Comparison of ENCODE assay signal across 13 cellular contexts in the genomic region with DNA sequence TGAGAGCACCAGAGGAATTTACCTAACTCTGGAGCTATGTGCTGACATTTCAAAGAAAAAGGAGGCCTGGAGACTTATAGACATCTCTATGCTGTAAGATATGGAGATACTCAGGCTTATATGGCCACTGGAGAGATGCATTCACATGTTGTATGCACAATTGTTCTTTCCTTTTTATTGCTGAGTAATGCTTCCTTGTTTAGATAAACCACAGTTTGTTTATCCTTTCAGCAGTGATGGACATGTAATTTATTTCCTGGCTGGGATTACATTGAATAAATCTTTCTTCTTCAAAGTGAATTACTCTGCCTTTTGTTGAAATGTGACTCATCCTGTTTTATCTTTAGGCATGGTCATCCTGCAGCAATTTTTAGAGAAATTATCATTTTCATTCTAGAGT.
DNase-seq lines count a peak whose midpoint lies in the region; TF ChIP-seq lines count a peak whose summit lies in the region.
"Had no signal": no experiment of that assay in that cellular context is flagged by ENCODE, and none has a peak within 500 bp of the region (broad histone marks: within the 10 kb centered on the region; RNA-seq: fewer than 3 reads in every experiment).

No MANE protein-coding gene starts in this region.

- no peaks in the 10 kb centered on the region for H3K9me3 ChIP-seq in tibial nerve
- H3K9me3 ChIP-seq in BE2C: no peaks in the 10 kb centered on the region

- DNase-seq in Caki2 (ENCODE audit: low read depth) (peak; percentile 6), M059J (ENCODE audit: low read depth) (peak; percentile 9), astrocyte of the hippocampus (ENCODE audit: low read depth, low spot score) (peak; percentile 2), hepatic stellate cell (ENCODE audit: low spot score) (no peak), tibial nerve (ENCODE audit: low spot score in 2 of 2) (no peak), BE2C (no peak)
- DNase-seq: AML-193; CD4-positive, CD25-positive, alpha-beta regulatory T cell; DND-41; GDM1; H9 had no signal

- TF ChIP-seq CTCF in tibial nerve (IDR thresholded peaks at IDR 0.05) (no peak), BE2C (IDR thresholded peaks at IDR 0.05; ENCODE audit: low read depth, low read length) (no peak)

- in situ Hi-C loops in Caki2 (cut with HindIII; ENCODE audit: low pct_unique_long_range_greater_than_20kb, low sequenced_read_pairs): no loop called here

- H3K36me3 ChIP-seq in tibial nerve: no peaks in the 10 kb centered on the region
- H3K36me3 ChIP-seq in BE2C: no peaks in the 10 kb centered on the region
- H3K36me3 ChIP-seq: BLaER1 treated with 17β-estradiol and CSF1 and Interleukin-3, amounts not matched to agents 10 nM and 100 nM had no signal

- no peak for TF ChIP-seq EP300 in tibial nerve (IDR thresholded peaks at IDR 0.05)

- no peaks in the 10 kb centered on the region for H3K27me3 ChIP-seq in tibial nerve
- H3K27me3 ChIP-seq in BE2C: no peaks in the 10 kb centered on the region
- H3K27me3 ChIP-seq: BLaER1 treated with 17β-estradiol and CSF1 and Interleukin-3, amounts not matched to agents 10 nM and 100 nM had no signal

- H3K4me1 ChIP-seq in tibial nerve (no peaks in the 10 kb centered on the region), BE2C (no peaks in the 10 kb centered on the region)

- no peak overlapping the region for H3K4me3 ChIP-seq in tibial nerve
- H3K4me3 ChIP-seq in BE2C (ENCODE audit: low read depth, low read length): no peak overlapping the region
- H3K4me3 ChIP-seq: BLaER1 treated with 17β-estradiol and CSF1 and Interleukin-3, amounts not matched to agents 10 nM and 100 nM; GM23338 had no signal

- H3K27ac ChIP-seq in tibial nerve: no peak overlapping the region
- H3K27ac ChIP-seq: BLaER1 treated with 17β-estradiol and CSF1 and Interleukin-3, amounts not matched to agents 10 nM and 100 nM had no signal

- no peak for TF ChIP-seq POLR2A in tibial nerve (IDR thresholded peaks at IDR 0.05)

Comparison
In these comparisons a context has a peak if more than half of its experiments do, and no peak if none do; other contexts are left out.
1. DNase-seq: peak in Caki2 (single experiment), M059J (single experiment) and astrocyte of the hippocampus (single experiment); none in hepatic stellate cell (single experiment), tibial nerve (0 of 2) and BE2C (single experiment).